1 cellular context compared by ENCODE assay signal in the genomic region with DNA sequence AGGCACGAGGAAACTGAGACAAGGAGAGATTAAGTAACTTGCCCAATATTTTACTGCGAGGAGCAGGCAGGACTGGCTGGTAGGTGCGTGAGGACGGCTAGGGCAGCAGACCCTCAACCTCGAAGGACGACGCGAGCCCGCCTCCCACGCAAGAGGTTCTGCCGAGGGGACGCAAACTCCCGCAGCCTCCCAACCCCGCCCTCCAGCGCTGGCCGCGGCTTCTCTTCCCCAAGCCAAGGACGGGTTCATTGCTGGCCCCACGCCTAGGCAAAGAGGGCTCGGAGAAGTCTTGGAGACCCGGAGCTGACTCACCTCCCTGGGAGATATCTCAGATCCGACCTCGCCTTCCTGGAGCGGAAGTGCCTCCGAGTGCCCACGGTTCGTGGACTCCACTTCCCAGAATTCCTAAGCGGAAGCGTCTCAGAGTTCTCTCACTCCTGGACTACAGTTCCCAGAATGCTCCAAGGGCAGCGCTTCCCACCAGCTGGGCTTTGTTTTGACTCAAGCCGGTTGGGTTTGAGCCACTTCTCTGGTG.
TF ChIP-seq lines count a peak whose summit lies in the region.

Gene ZNF235, minus strand, starts transcription at position 367 of the 535 bp plus-strand sequence. CDS start 1,621 bp downstream, outside the sequence.

TF ChIP-seq in IMR-90, 13 proteins besides CTCF, POLR2A, EP300 and RAD21:
- TF ChIP-seq MXI1 (IDR thresholded peaks at IDR 0.05; ENCODE audit: borderline replicate concordance, low read depth, low read length) (no peak; the same call in 1 of the 2 replicates), RFX5 (IDR thresholded peaks at IDR 0.05; ENCODE audit: low read depth, low read length) (no peak), CEBPB (IDR thresholded peaks at IDR 0.05; ENCODE audit: low read depth, low read length) (no peak; the same call in 1 of the 2 replicates), BHLHE40 (IDR thresholded peaks at IDR 0.05; ENCODE audit: low read depth, low read length) (no peak), MAZ (IDR thresholded peaks at IDR 0.05; ENCODE audit: borderline replicate concordance, low read depth, low read length) (peak; percentile 13; the same call in 1 of the 2 replicates), FOS (IDR thresholded peaks at IDR 0.05; ENCODE audit: low read depth, low read length) (peak; percentile 44; the same call in 1 of the 2 replicates), NFE2L2 (IDR thresholded peaks at IDR 0.05; ENCODE audit: low read depth, low read length) (no peak), USF2 (IDR thresholded peaks at IDR 0.05; ENCODE audit: low read depth, low read length) (no peak), SMC3 (IDR thresholded peaks at IDR 0.05; ENCODE audit: low read depth, low read length) (no peak)
